17 cellular contexts compared by ENCODE assay signal in the genomic region with DNA sequence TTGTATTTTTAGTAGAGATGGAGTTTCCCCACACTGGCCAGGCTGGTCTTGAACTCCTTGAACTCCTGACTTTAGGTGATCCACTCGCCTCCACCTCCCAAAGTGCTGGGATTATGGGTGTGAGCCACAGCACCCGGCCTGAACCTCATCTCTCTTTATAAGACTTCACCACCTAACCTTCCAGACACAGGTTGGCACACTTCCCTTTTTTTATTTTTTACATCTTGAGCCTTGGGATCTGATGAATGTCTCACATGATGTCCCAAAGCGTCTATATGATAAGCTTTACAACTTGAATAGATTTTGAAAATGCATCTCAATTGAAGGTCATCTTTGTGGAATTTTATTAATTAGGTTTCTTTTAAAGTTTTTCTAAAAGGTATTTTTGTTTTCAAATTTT.
"Had no signal": no experiment of that assay in that cellular context is flagged by ENCODE, and none has a peak within 500 bp of the region (broad histone marks: within the 10 kb centered on the region; RNA-seq: fewer than 3 reads in every experiment).

No MANE protein-coding gene starts in this region.

- H3K4me3 ChIP-seq: ascending aorta, SK-N-MC, tibial nerve, uterus had no signal

- H3K4me1 Mint-ChIP-seq: activated B cell treated with CpG ODN at 0.5 μM for 24 hours, memory B cell had no signal

- ATAC-seq: activated CD8-positive, alpha-beta T cell treated with anti-CD3 and anti-CD28 coated beads for 36 hours; effector memory CD8-positive, alpha-beta T cell; naive thymus-derived CD8-positive, alpha-beta T cell had no signal

- H3K27ac ChIP-seq: ascending aorta, SK-N-MC, tibial nerve, uterus had no signal

- H3K27me3 ChIP-seq: ascending aorta, tibial nerve, uterus had no signal

- DNase-seq: activated B cell treated with CpG ODN at 0.5 μM for 24 hours; activated CD4-positive, alpha-beta T cell treated with anti-CD3 and anti-CD28 coated beads for 4 hours; activated CD8-positive, alpha-beta T cell treated with anti-CD3 and anti-CD28 coated beads for 36 hours; activated effector memory CD4-positive, alpha-beta T cell treated with Interleukin-2 at 50 U/mL for 16 hours; activated naive CD4-positive, alpha-beta T cell treated with anti-CD3 and anti-CD28 coated beads, Interleukin-2, amount 10 ng/mL, durations not matched to agents 7 days and 5 days; activated T-cell treated with anti-CD3 and anti-CD28 coated beads, Interleukin-2, amount 50 U/mL, for 24 hours; dermis blood vessel endothelial cell; effector memory CD8-positive, alpha-beta T cell; naive thymus-derived CD8-positive, alpha-beta T cell; stimulated activated CD4-positive, alpha-beta T cell treated with anti-CD3 and anti-CD28 coated beads, Interleukin-1b, Interleukin-23, amount 100 ng/mL, for 48 hours; stimulated activated CD8-positive, alpha-beta memory T cell treated with anti-CD3 and anti-CD28 coated beads, Interleukin-4, amount 100 ng/mL, for 48 hours; stimulated activated naive CD4-positive, alpha-beta T cell treated with Interleukin-2 at 50 U/mL for 16 hours; uterus had no signal

- H3K9me3 Mint-ChIP-seq: activated B cell treated with CpG ODN at 0.5 μM for 24 hours; activated CD8-positive, alpha-beta T cell treated with anti-CD3 and anti-CD28 coated beads for 36 hours; activated naive CD4-positive, alpha-beta T cell treated with anti-CD3 and anti-CD28 coated beads, Interleukin-2, amount 10 ng/mL, durations not matched to agents 7 days and 5 days; activated T-cell treated with anti-CD3 and anti-CD28 coated beads, Interleukin-2, amount 50 U/mL, for 24 hours; effector memory CD8-positive, alpha-beta T cell; memory B cell; naive thymus-derived CD8-positive, alpha-beta T cell had no signal

- H3K36me3 ChIP-seq: ascending aorta, tibial nerve, uterus had no signal

- H3K36me3 Mint-ChIP-seq: activated naive CD4-positive, alpha-beta T cell treated with anti-CD3 and anti-CD28 coated beads, Interleukin-2, amount 10 ng/mL, durations not matched to agents 7 days and 5 days; memory B cell; naive thymus-derived CD8-positive, alpha-beta T cell had no signal

- H3K27me3 Mint-ChIP-seq: activated B cell treated with CpG ODN at 0.5 μM for 24 hours; activated CD8-positive, alpha-beta T cell treated with anti-CD3 and anti-CD28 coated beads for 36 hours; activated naive CD4-positive, alpha-beta T cell treated with anti-CD3 and anti-CD28 coated beads, Interleukin-2, amount 10 ng/mL, durations not matched to agents 7 days and 5 days; activated T-cell treated with anti-CD3 and anti-CD28 coated beads, Interleukin-2, amount 50 U/mL, for 24 hours; effector memory CD8-positive, alpha-beta T cell; memory B cell; naive thymus-derived CD8-positive, alpha-beta T cell had no signal

- H3K9me3 ChIP-seq: ascending aorta, tibial nerve, uterus had no signal

- H3K4me1 ChIP-seq: ascending aorta, uterus had no signal

- H3K4me3 Mint-ChIP-seq: activated B cell treated with CpG ODN at 0.5 μM for 24 hours; activated CD8-positive, alpha-beta T cell treated with anti-CD3 and anti-CD28 coated beads for 36 hours; activated naive CD4-positive, alpha-beta T cell treated with anti-CD3 and anti-CD28 coated beads, Interleukin-2, amount 10 ng/mL, durations not matched to agents 7 days and 5 days; activated T-cell treated with anti-CD3 and anti-CD28 coated beads, Interleukin-2, amount 50 U/mL, for 24 hours; effector memory CD8-positive, alpha-beta T cell; memory B cell; naive thymus-derived CD8-positive, alpha-beta T cell had no signal

- H3K27ac Mint-ChIP-seq: activated B cell treated with CpG ODN at 0.5 μM for 24 hours; activated CD8-positive, alpha-beta T cell treated with anti-CD3 and anti-CD28 coated beads for 36 hours; activated naive CD4-positive, alpha-beta T cell treated with anti-CD3 and anti-CD28 coated beads, Interleukin-2, amount 10 ng/mL, durations not matched to agents 7 days and 5 days; activated T-cell treated with anti-CD3 and anti-CD28 coated beads, Interleukin-2, amount 50 U/mL, for 24 hours; effector memory CD8-positive, alpha-beta T cell; memory B cell had no signal
